ENCODE assay signal across 1 cellular context in genomic region chr20:43463133-43463863, GRCh38.
A peak's percentile ranks its signal among the peaks of the same experiment; 100 is the strongest.
TF ChIP-seq lines count a peak whose summit lies in the region.

No MANE protein-coding gene starts in this region.

TF ChIP-seq in HepG2, 621 proteins besides CTCF, POLR2A, EP300 and RAD21 (continued from another document):
- no peak for TF ChIP-seq SOX6 (IDR thresholded peaks at IDR 0.05)
- no peak for TF ChIP-seq SOX6 (CRISPR knock-in tag; IDR thresholded peaks at IDR 0.05)
- TF ChIP-seq ZNF761 (CRISPR knock-in tag; conservative IDR thresholded peaks at IDR 0.05) = no peak
- no peak for TF ChIP-seq ZBTB8A (CRISPR knock-in tag; IDR thresholded peaks at IDR 0.05; ENCODE audit: borderline replicate concordance, low read depth)
- TF ChIP-seq PRMT3 (CRISPR knock-in tag; IDR thresholded peaks at IDR 0.05; ENCODE audit: borderline replicate concordance, low read depth) = no peak
- TF ChIP-seq MAZ (IDR thresholded peaks at IDR 0.05; ENCODE audit: borderline replicate concordance, low read depth, low read length) = no peak
- no peak for TF ChIP-seq MAZ (CRISPR knock-in tag; IDR thresholded peaks at IDR 0.05; ENCODE audit: low read depth)
- TF ChIP-seq ZNF280D (CRISPR knock-in tag; IDR thresholded peaks at IDR 0.05) = no peak
- TF ChIP-seq THRA (CRISPR knock-in tag; IDR thresholded peaks at IDR 0.05; ENCODE audit: borderline replicate concordance) = no peak
- TF ChIP-seq SP4 (CRISPR knock-in tag; IDR thresholded peaks at IDR 0.05) = no peak
- peak; percentile 18; the same call in 1 of the 2 replicates for TF ChIP-seq PAF1 (CRISPR knock-in tag; IDR thresholded peaks at IDR 0.05)
- no peak for TF ChIP-seq ARNT (IDR thresholded peaks at IDR 0.05)
- TF ChIP-seq ZNF646 (CRISPR knock-in tag; IDR thresholded peaks at IDR 0.05) = no peak
- no peak for TF ChIP-seq MEF2D (CRISPR knock-in tag; IDR thresholded peaks at IDR 0.05)
- no peak for TF ChIP-seq GABPA (IDR thresholded peaks at IDR 0.05; ENCODE audit: low read depth, low read length)
- TF ChIP-seq GABPA (CRISPR knock-in tag; IDR thresholded peaks at IDR 0.05; ENCODE audit: low read depth) = 0 out of 2 replicates have a peak, but pooled peaks have one; percentile 32
- peak; percentile 7; the same call in 1 of the 2 replicates for TF ChIP-seq MBD4 (IDR thresholded peaks at IDR 0.05; ENCODE audit: borderline replicate concordance, low read length)
- no peak for TF ChIP-seq ZBTB39 (CRISPR knock-in tag; IDR thresholded peaks at IDR 0.05)
- no peak for TF ChIP-seq CSRNP1 (CRISPR knock-in tag; IDR thresholded peaks at IDR 0.05)
- no peak for TF ChIP-seq ZNF253 (CRISPR knock-in tag; IDR thresholded peaks at IDR 0.05; ENCODE audit: borderline replicate concordance)
- TF ChIP-seq HMGXB3 (CRISPR knock-in tag; IDR thresholded peaks at IDR 0.05; ENCODE audit: borderline replicate concordance) = 0 out of 2 replicates have a peak, but pooled peaks have one; percentile 46
